Comparison of ENCODE assay signal across 21 cellular contexts in genomic region chr12:3381059-3382047, GRCh38.
DNase-seq lines count a peak whose midpoint lies in the region; ATAC-seq and TF ChIP-seq lines count a peak whose summit lies in the region.
"Had no signal": no experiment of that assay in that cellular context is flagged by ENCODE, and none has a peak within 500 bp of the region (broad histone marks: within the 10 kb centered on the region; RNA-seq: fewer than 3 reads in every experiment).

No MANE protein-coding gene starts in this region.

- peak overlapping the region; percentile 27 for H3K9ac ChIP-seq in adipocyte (ENCODE audit: low read length)

- no peaks in the 10 kb centered on the region for H3K4me1 Mint-ChIP-seq in activated naive CD8-positive, alpha-beta T cell treated with anti-CD3 and anti-CD28 coated beads, Interleukin-2, amount 50 U/mL, for 24 hours
- H3K4me1 Mint-ChIP-seq: stimulated activated memory B cell treated with anti-CD40 and anti-IgM and Interleukin-4, amounts not matched to agents 10 μg/mL and 1 μg/mL and 100 μg/mL, for 72 hours had no signal

- TF ChIP-seq CTCF in AG09319 (IDR thresholded peaks at IDR 0.05; ENCODE audit: low read depth, low read length) (no peak), heart right ventricle (IDR thresholded peaks at IDR 0.05) (no peak), ovary (IDR thresholded peaks at IDR 0.05) (no peak)

- peak overlapping the region; percentile 37 for H3K4me3 ChIP-seq in adipocyte (ENCODE audit: low read length)
- H3K4me3 ChIP-seq in heart right ventricle, result no peak overlapping the region
- H3K4me3 ChIP-seq in ovary, result no peak overlapping the region

- H3K27ac ChIP-seq in heart right ventricle, result peak overlapping the region in 2 of 10 donors; percentile 0 to 15
- peak overlapping the region in 1 of 2 donors; percentile 7 for H3K27ac ChIP-seq in ovary

- no peak for TF ChIP-seq EP300 in ovary (IDR thresholded peaks at IDR 0.05)

- H3K9me3 Mint-ChIP-seq in activated naive CD8-positive, alpha-beta T cell treated with anti-CD3 and anti-CD28 coated beads, Interleukin-2, amount 50 U/mL, for 24 hours, result no peaks in the 10 kb centered on the region

- H3K36me3 Mint-ChIP-seq in activated naive CD8-positive, alpha-beta T cell treated with anti-CD3 and anti-CD28 coated beads, Interleukin-2, amount 50 U/mL, for 24 hours (ENCODE audit: low read depth), result no peaks in the 10 kb centered on the region
- H3K36me3 Mint-ChIP-seq: stimulated activated memory B cell treated with anti-CD40 and anti-IgM and Interleukin-4, amounts not matched to agents 10 μg/mL and 1 μg/mL and 100 μg/mL, for 72 hours had no signal

- peaks cover 5% of the 10 kb centered on the region for H3K27me3 ChIP-seq in adipocyte (replicated peaks; ENCODE audit: control insufficient read depth, insufficient read depth, low read length)
- H3K27me3 ChIP-seq in heart right ventricle, result peaks cover 0 to 5% (median 0%) of the 10 kb centered on the region in 7 donors
- no peaks in the 10 kb centered on the region for H3K27me3 ChIP-seq in ovary

- intact Hi-C loops in heart right ventricle (cut with DNase I), result no loop called here
- intact Hi-C loops in ovary (cut with DNase I), result no loop called here

- peaks cover 19% of the 10 kb centered on the region for H3K4me1 ChIP-seq in adipocyte (ENCODE audit: control insufficient read depth, insufficient read depth, low read length)
- peaks cover 0 to 19% (median 4%) of the 10 kb centered on the region in 9 donors for H3K4me1 ChIP-seq in heart right ventricle
- H3K4me1 ChIP-seq in ovary (ENCODE audit: insufficient read depth), result peaks cover 4% of the 10 kb centered on the region
- H3K4me1 ChIP-seq: Caco-2 had no signal

- WGBS in heart right ventricle, 2 donors, result 48 to 49% methylated on average over 6 of the region's 6 CpGs
- WGBS in ovary, 3 donors, result 4 to 6% (median 4%) methylated on average over 6 of the region's 6 CpGs

- H3K36me3 ChIP-seq in adipocyte (ENCODE audit: control insufficient read depth, insufficient read depth, low read length, severe bottlenecking), result no peaks in the 10 kb centered on the region
- no peaks in the 10 kb centered on the region for H3K36me3 ChIP-seq in heart right ventricle
- H3K36me3 ChIP-seq in ovary, result no peaks in the 10 kb centered on the region

- DNase-seq in AG09319 (ENCODE audit: extremely low read depth, low read depth) (peak; percentile 12), adipocyte (ENCODE audit: low read depth) (peak; percentile 4), heart right ventricle (peak in 1 of 2 donors; percentile 48), ovary (peak in 4 of 5 donors; percentile 32 to 54 (median 38)), NCI-H1092 (lab: John Stamatoyannopoulos, UW) (no peak), AG20443 (ENCODE audit: low spot score) (no peak), kidney glomerular epithelial cell (lab: John Stamatoyannopoulos, UW) (no peak)
- no peak for DNase-seq in activated naive CD8-positive, alpha-beta T cell treated with anti-CD3 and anti-CD28 coated beads, Interleukin-2, amount 50 U/mL, for 24 hours
- DNase-seq: activated CD4-positive, alpha-beta T cell treated with anti-CD3 and anti-CD28 coated beads for 48 hours; activated CD8-positive, alpha-beta memory T cell treated with anti-CD3 and anti-CD28 coated beads, Interleukin-2, amount 50 U/mL, for 4 hours; activated gamma-delta T cell; anterior cingulate cortex; Caco-2; GF-D8; head of caudate nucleus; kidney; NCI-H526 treated with DMSO at 0.1 percent for 48 hours; OCI-M1; small intestine had no signal

- H3K27me3 Mint-ChIP-seq in activated naive CD8-positive, alpha-beta T cell treated with anti-CD3 and anti-CD28 coated beads, Interleukin-2, amount 50 U/mL, for 24 hours, result peaks cover 22% of the 10 kb centered on the region

- ATAC-seq in heart right ventricle, result peak; percentile 33 to 82 (median 59)
- no peak for ATAC-seq in activated naive CD8-positive, alpha-beta T cell treated with anti-CD3 and anti-CD28 coated beads, Interleukin-2, amount 50 U/mL, for 24 hours
- ATAC-seq: SK-N-SH treated with all-trans-retinoic acid at 6 μM for 48 hours; stimulated activated memory B cell treated with anti-CD40 and anti-IgM and Interleukin-4, amounts not matched to agents 10 μg/mL and 1 μg/mL and 100 μg/mL, for 72 hours had no signal

- H3K27ac Mint-ChIP-seq in activated naive CD8-positive, alpha-beta T cell treated with anti-CD3 and anti-CD28 coated beads, Interleukin-2, amount 50 U/mL, for 24 hours, result no peak overlapping the region
- H3K27ac Mint-ChIP-seq: stimulated activated memory B cell treated with anti-CD40 and anti-IgM and Interleukin-4, amounts not matched to agents 10 μg/mL and 1 μg/mL and 100 μg/mL, for 72 hours had no signal

- TF ChIP-seq POLR2A in ovary (IDR thresholded peaks at IDR 0.05), result no peak

- H3K9me3 ChIP-seq in adipocyte (ENCODE audit: control insufficient read depth, low read length) (no peaks in the 10 kb centered on the region), heart right ventricle (no peaks in the 10 kb centered on the region), ovary (no peaks in the 10 kb centered on the region)

- no peak overlapping the region for H3K4me3 Mint-ChIP-seq in activated naive CD8-positive, alpha-beta T cell treated with anti-CD3 and anti-CD28 coated beads, Interleukin-2, amount 50 U/mL, for 24 hours
- H3K4me3 Mint-ChIP-seq: stimulated activated memory B cell treated with anti-CD40 and anti-IgM and Interleukin-4, amounts not matched to agents 10 μg/mL and 1 μg/mL and 100 μg/mL, for 72 hours had no signal

Comparison
In these comparisons a context has a peak if more than half of its experiments do, and no peak if none do; other contexts are left out.
1. DNase-seq: peak in AG09319 (single experiment), adipocyte (single experiment) and ovary (4 of 5); none in NCI-H1092 (single experiment), activated naive CD8-positive, alpha-beta T cell treated with anti-CD3 and anti-CD28 coated beads, Interleukin-2, amount 50 U/mL, for 24 hours (single experiment), AG20443 (single experiment) and kidney glomerular epithelial cell (single experiment).